Comparison of ENCODE assay signal across 1 cellular context in the genomic region with DNA sequence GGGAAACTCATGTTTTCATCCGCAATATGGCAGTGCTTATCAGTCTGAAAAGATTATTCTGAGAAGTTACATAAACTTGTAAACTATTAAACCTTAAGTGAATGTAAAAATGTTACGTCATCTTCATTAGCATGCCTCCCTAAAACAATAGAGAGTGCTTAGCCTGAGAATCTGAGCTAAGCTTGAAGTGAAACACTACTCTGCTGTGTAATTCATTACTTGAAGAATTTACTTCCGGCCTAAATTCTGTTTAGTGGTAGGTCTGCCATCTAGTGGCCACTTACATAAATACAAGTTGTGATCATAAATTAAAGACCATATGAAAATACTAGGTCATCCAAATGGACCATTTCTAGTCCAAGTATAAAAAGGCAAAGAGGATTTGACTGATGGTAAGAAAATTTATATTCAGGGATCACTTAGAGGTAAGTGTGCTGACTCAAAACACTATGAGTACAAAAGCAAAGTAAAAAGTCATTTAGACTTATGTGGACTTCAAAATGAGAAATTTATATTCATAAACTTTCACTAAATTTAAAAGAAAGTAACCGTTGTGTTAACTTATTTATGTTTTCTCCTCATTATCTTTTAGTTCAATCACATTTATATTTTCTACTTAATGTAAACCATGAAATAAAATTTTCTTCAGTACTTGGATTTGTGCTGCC.
TF ChIP-seq lines count a peak whose summit lies in the region.

No MANE protein-coding gene starts in this region.

TF ChIP-seq in GM12878, 131 proteins besides CTCF, POLR2A, EP300 and RAD21 (continued from another document):
- TF ChIP-seq, protein P1, sequence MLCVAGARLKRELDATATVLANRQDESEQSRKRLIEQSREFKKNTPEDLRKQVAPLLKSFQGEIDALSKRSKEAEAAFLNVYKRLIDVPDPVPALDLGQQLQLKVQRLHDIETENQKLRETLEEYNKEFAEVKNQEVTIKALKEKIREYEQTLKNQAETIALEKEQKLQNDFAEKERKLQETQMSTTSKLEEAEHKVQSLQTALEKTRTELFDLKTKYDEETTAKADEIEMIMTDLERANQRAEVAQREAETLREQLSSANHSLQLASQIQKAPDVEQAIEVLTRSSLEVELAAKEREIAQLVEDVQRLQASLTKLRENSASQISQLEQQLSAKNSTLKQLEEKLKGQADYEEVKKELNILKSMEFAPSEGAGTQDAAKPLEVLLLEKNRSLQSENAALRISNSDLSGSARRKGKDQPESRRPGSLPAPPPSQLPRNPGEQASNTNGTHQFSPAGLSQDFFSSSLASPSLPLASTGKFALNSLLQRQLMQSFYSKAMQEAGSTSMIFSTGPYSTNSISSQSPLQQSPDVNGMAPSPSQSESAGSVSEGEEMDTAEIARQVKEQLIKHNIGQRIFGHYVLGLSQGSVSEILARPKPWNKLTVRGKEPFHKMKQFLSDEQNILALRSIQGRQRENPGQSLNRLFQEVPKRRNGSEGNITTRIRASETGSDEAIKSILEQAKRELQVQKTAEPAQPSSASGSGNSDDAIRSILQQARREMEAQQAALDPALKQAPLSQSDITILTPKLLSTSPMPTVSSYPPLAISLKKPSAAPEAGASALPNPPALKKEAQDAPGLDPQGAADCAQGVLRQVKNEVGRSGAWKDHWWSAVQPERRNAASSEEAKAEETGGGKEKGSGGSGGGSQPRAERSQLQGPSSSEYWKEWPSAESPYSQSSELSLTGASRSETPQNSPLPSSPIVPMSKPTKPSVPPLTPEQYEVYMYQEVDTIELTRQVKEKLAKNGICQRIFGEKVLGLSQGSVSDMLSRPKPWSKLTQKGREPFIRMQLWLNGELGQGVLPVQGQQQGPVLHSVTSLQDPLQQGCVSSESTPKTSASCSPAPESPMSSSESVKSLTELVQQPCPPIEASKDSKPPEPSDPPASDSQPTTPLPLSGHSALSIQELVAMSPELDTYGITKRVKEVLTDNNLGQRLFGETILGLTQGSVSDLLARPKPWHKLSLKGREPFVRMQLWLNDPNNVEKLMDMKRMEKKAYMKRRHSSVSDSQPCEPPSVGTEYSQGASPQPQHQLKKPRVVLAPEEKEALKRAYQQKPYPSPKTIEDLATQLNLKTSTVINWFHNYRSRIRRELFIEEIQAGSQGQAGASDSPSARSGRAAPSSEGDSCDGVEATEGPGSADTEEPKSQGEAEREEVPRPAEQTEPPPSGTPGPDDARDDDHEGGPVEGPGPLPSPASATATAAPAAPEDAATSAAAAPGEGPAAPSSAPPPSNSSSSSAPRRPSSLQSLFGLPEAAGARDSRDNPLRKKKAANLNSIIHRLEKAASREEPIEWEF (IDR thresholded peaks at IDR 0.05; ENCODE audit: insufficient replicate concordance, low read depth, low read length) = no peak
- no peak for TF ChIP-seq RELA (IDR thresholded peaks at IDR 0.05; ENCODE audit: borderline replicate concordance, partially characterized antibody)
- TF ChIP-seq ATF7 (IDR thresholded peaks at IDR 0.05; ENCODE audit: low read depth) = peak; percentile 92
- TF ChIP-seq, protein P2, sequence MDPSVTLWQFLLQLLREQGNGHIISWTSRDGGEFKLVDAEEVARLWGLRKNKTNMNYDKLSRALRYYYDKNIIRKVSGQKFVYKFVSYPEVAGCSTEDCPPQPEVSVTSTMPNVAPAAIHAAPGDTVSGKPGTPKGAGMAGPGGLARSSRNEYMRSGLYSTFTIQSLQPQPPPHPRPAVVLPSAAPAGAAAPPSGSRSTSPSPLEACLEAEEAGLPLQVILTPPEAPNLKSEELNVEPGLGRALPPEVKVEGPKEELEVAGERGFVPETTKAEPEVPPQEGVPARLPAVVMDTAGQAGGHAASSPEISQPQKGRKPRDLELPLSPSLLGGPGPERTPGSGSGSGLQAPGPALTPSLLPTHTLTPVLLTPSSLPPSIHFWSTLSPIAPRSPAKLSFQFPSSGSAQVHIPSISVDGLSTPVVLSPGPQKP (IDR thresholded peaks at IDR 0.05; ENCODE audit: low read depth, low read length) = peak; percentile 92
